ENCODE assay signal across 24 cellular contexts in the genomic region with DNA sequence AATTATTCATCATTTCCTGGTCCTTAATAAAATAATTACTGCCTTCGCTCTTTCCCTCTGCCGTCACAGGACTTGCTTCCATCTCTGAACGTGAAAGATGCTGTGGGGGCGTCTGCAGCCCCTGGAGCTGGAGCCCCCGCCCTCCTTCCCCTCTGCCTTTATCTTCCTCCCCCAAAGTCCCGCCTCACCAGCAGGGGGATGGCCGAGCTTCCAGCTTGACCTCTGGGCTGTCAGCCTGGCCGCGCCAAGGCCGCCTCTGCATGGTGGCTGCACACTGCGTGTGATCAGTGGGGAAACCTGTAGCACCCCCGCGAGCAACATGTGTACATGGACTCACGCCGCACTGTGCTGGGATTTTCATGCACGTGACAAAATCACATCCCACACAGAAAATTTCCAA. TPM values are rescaled to one million over a fixed set of nuclear protein-coding genes. Genes with fewer than 3 reads are reported as not detected.
DNase-seq lines count a peak whose midpoint lies in the region; ATAC-seq and TF ChIP-seq lines count a peak whose summit lies in the region.
"Had no signal": no experiment of that assay in that cellular context is flagged by ENCODE, and none has a peak within 500 bp of the region (broad histone marks: within the 10 kb centered on the region; RNA-seq: fewer than 3 reads in every experiment).

No MANE protein-coding gene starts in this region.

- DNase-seq in H7: peak; percentile 89
- DNase-seq in WERI-Rb-1: no peak
- DNase-seq in iPS-NIHi11 (ENCODE audit: low spot score): peak; percentile 68
- peak; percentile 59 for DNase-seq in retina
- DNase-seq in LoVo (ENCODE audit: low spot score): no peak
- DNase-seq in SHP77 treated with DMSO at 0.1 percent for 48 hours (lab: John Stamatoyannopoulos, UW): no peak
- DNase-seq: ACHN; Caco-2; CD4-positive, alpha-beta T cell; DMS153; GF-D8; GM23248; NCI-H1436; NCI-H1930; NCI-H345; NCI-H524 treated with DMSO at 0.1 percent for 48 hours had no signal

- no peak for ATAC-seq in HG03354 (IDR thresholded peaks at IDR 0.05; ENCODE audit: poor library complexity, severe bottlenecking, unreplicated experiment)
- no peak for ATAC-seq in HG02938 (IDR thresholded peaks at IDR 0.05; ENCODE audit: unreplicated experiment)
- ATAC-seq: GM12878 had no signal

- 0 out of 2 replicates have a peak, but pooled peaks have one; percentile 7 for TF ChIP-seq CTCF in WERI-Rb-1 (IDR thresholded peaks at IDR 0.05; ENCODE audit: low read depth, low read length)

- H3K27me3 ChIP-seq in H7 (ENCODE audit: control insufficient read depth, insufficient read depth, low read length) (no peaks in the 10 kb centered on the region), WERI-Rb-1 (ENCODE audit: insufficient read depth, low read depth, severe bottlenecking) (no peaks in the 10 kb centered on the region)

- no peaks in the 10 kb centered on the region for H3K36me3 ChIP-seq in H7 (replicated peaks; ENCODE audit: control insufficient read depth, insufficient read depth, low read length)
- no peaks in the 10 kb centered on the region for H3K36me3 ChIP-seq in WERI-Rb-1

- H3K9me3 ChIP-seq in WERI-Rb-1 (ENCODE audit: severe bottlenecking): no peaks in the 10 kb centered on the region

- H3K4me3 ChIP-seq in H7 (ENCODE audit: insufficient read depth, low read depth, low read length) (no peak overlapping the region), WERI-Rb-1 (ENCODE audit: low read depth, low read length) (no peak overlapping the region)
- H3K4me3 ChIP-seq: GM12878, GM23248 had no signal

- H3K27ac ChIP-seq in WERI-Rb-1: no peak overlapping the region
- H3K27ac ChIP-seq: GM23248, KMS-11 had no signal

RNA-seq across cellular contexts. Expression of a gene that starts 26.4 kb away (rescaled TPM):
- total RNA-seq in H7 (2014; rRNA removed; shearing (Covaris generic)): 0.14 and 0.22 TPM in 2 replicates
- total RNA-seq: B cell; CD4-positive, alpha-beta T cell; Daoy; GM12878; GM23248; M059J; SK-MEL-5 had no signal

Comparison
In these comparisons a context has a peak if more than half of its experiments do, and no peak if none do; other contexts are left out.
1. DNase-seq: peak in H7 (single experiment), iPS-NIHi11 (single experiment) and retina (single experiment); none in WERI-Rb-1 (single experiment), LoVo (single experiment) and SHP77 treated with DMSO at 0.1 percent for 48 hours (single experiment).